In the genomic region with DNA sequence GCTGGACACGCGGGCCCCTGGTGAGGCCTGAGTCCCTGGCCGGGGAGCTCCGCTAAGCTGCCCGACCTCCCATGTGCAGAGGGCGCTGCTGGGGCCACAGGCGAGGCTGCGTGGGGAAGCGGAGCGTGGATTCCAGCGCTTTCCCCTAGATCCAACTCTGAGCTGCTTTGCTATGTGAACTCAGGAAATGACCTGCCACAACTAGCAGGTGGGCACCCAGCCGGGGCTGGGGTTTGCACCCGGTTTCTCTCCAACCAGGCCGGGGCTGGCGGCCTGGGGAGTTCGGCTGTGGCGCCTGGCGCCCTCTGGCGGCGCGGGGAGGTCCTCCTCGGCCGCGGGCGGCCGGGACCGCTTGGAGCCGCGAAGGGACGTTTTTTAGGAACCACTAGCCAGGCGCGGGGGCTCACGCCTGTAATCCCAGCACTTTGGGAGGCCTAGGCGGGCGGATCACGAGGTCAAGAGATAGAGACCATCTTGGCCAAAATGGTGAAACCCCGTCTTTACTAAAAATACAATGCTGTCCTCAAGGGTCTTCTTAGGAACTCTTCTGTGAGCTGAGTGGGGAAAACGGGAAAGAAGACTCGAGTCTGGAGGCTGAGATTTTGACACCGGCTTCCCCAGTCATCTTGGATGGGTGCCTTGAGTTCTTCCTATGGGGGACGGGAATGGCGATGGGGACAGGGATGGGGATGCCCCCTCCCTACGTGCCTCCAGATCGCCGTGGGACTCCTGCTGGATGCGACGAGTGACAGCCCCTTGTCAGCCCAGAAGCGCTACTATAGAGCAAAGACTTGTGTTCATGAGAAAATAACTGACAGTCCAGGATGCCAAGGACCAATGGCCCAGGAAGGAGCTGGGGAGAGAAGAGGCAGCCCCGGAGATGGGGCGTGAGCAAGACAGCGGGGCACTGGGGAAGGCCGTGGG, we compare ENCODE assay signal across 8 cellular contexts. TPM values are rescaled to one million over a fixed set of nuclear protein-coding genes. Genes with fewer than 3 reads are reported as not detected.
DNase-seq lines count a peak whose midpoint lies in the region; ATAC-seq and TF ChIP-seq lines count a peak whose summit lies in the region.

No MANE protein-coding gene starts in this region.

- peak; percentile 46 for TF ChIP-seq CTCF in fibroblast of pulmonary artery (IDR thresholded peaks at IDR 0.05; ENCODE audit: low read length, missing control alignments)
- peak; percentile 40 to 87 for TF ChIP-seq CTCF in suprapubic skin (IDR thresholded peaks at IDR 0.05)

- no peaks in the 10 kb centered on the region for H3K27me3 ChIP-seq in suprapubic skin

- H3K9me3 ChIP-seq in suprapubic skin, result no peaks in the 10 kb centered on the region

- H3K36me3 ChIP-seq in suprapubic skin, result peaks cover 7% of the 10 kb centered on the region

- WGBS in suprapubic skin, result 56% methylated on average over 40 of the region's 52 CpGs

- no peak for TF ChIP-seq POLR2A in suprapubic skin (IDR thresholded peaks at IDR 0.05)

- TF ChIP-seq EP300 in suprapubic skin (IDR thresholded peaks at IDR 0.05), result no peak

- H3K4me3 ChIP-seq in fibroblast of pulmonary artery (replicated peaks; ENCODE audit: low read depth, low read length) (no peak overlapping the region), suprapubic skin (no peak overlapping the region)

- H3K4me1 ChIP-seq in suprapubic skin, result peaks cover 13% of the 10 kb centered on the region

- ATAC-seq in GM19025 (IDR thresholded peaks at IDR 0.05; ENCODE audit: low read depth, unreplicated experiment) (peak; percentile 84), GM18517 (IDR thresholded peaks at IDR 0.05; ENCODE audit: unreplicated experiment) (no peak)

- no peak overlapping the region for H3K27ac ChIP-seq in suprapubic skin

- DNase-seq in HT1080 (ENCODE audit: low read depth), result peak; percentile 44
- peak; percentile 59 for DNase-seq in activated T-cell treated with anti-CD3 and anti-CD28 coated beads for 24 hours (ENCODE audit: low read depth)
- DNase-seq in fibroblast of pulmonary artery (ENCODE audit: low read depth), result peak; percentile 57
- peak in 38 of 56 donors; percentile 11 to 70 (median 32) for DNase-seq in nucleus accumbens (lab: John Stamatoyannopoulos, UW)
- DNase-seq in suprapubic skin (ENCODE audit: low spot score in 2 of 2), result no peak
- no peak for DNase-seq in NCI-H1092 treated with DMSO at 0.1 percent for 48 hours (lab: John Stamatoyannopoulos, UW)

RNA-seq across cellular contexts. Expression of a gene that starts 12.6 kb away (rescaled TPM):
- total RNA-seq in HT1080 (2014; rRNA removed; shearing (Covaris generic)), result 64.1 and 65.9 TPM in 2 replicates
- polyA plus RNA-seq in HT1080 (2015; cell fraction: cytosol; rRNA removed), result 105 and 117 TPM in 2 replicates
- 152 and 167 TPM in 2 replicates for polyA plus RNA-seq in HT1080 (2015; cell fraction: nucleus; rRNA removed)
- 10 to 100 TPM; 28.8 to 53.8 (median 43.3) TPM for total RNA-seq in suprapubic skin

RNA-seq across cellular contexts. Expression of a gene that starts 22.5 kb away (rescaled TPM):
- total RNA-seq in HT1080 (2014; rRNA removed; shearing (Covaris generic)), result not detected in 2 replicates
- not detected in 2 replicates for polyA plus RNA-seq in HT1080 (2015; cell fraction: cytosol; rRNA removed)
- not detected in 2 replicates for polyA plus RNA-seq in HT1080 (2015; cell fraction: nucleus; rRNA removed)
- not detected for total RNA-seq in suprapubic skin

RNA-seq across cellular contexts. Expression of a gene that starts 29.3 kb away (rescaled TPM):
- 5.1 and 7.8 TPM in 2 replicates for total RNA-seq in HT1080 (2014; rRNA removed; shearing (Covaris generic))
- 4.6 and 4.9 TPM in 2 replicates for polyA plus RNA-seq in HT1080 (2015; cell fraction: cytosol; rRNA removed)
- 67.9 and 68.5 TPM in 2 replicates for polyA plus RNA-seq in HT1080 (2015; cell fraction: nucleus; rRNA removed)
- 100 to 1,000 TPM in 1 of 4 donors, 10 to 100 TPM in 3; 32.6 to 162 (median 48.9) TPM for total RNA-seq in suprapubic skin

RNA-seq across cellular contexts. Expression of a gene that starts 29.6 kb away (rescaled TPM):
- 1.3 TPM in 1 of 2 replicates, not detected in the other for total RNA-seq in HT1080 (2014; rRNA removed; shearing (Covaris generic))
- 0.03 TPM in 1 of 2 replicates, not detected in the other for polyA plus RNA-seq in HT1080 (2015; cell fraction: cytosol; rRNA removed)
- not detected in 2 replicates for polyA plus RNA-seq in HT1080 (2015; cell fraction: nucleus; rRNA removed)
- total RNA-seq in suprapubic skin, result under 1 TPM in 1 of 4 donors, not detected in 3; 0.26 TPM

Comparison
In these comparisons a context has a peak if more than half of its experiments do, and no peak if none do; other contexts are left out.
1. DNase-seq: peak in HT1080 (single experiment), activated T-cell treated with anti-CD3 and anti-CD28 coated beads for 24 hours (single experiment), fibroblast of pulmonary artery (single experiment) and nucleus accumbens (38 of 56); none in suprapubic skin (0 of 2) and NCI-H1092 treated with DMSO at 0.1 percent for 48 hours (single experiment).